8 cellular contexts compared by ENCODE assay signal in genomic region chr22:43151251-43152000, GRCh38. TPM values are rescaled to one million over a fixed set of nuclear protein-coding genes. Genes with fewer than 3 reads are reported as not detected.
A peak's percentile ranks its signal among the peaks of the same experiment; 100 is the strongest.
DNase-seq lines count a peak whose midpoint lies in the region; ATAC-seq and TF ChIP-seq lines count a peak whose summit lies in the region.

TSPO (plus strand) TSS chr22:43151559; CDS start chr22:43159239, 7,680 bp downstream.

- H3K4me1 ChIP-seq in SJCRH30 (peaks cover 18% of the 10 kb centered on the region), testis (peaks cover 13% of the 10 kb centered on the region)

- peak within 1 kb of the TSS; percentile 78 to 96 for H3K27ac Mint-ChIP-seq in activated naive CD4-positive, alpha-beta T cell treated with anti-CD3 and anti-CD28 coated beads, Interleukin-2, amount 50 U/mL, for 72 hours

- 0 to 4% methylated on average over 10 to 73 of the region's 75 CpGs for WGBS in testis, 2 donors

- H3K36me3 Mint-ChIP-seq in activated naive CD4-positive, alpha-beta T cell treated with anti-CD3 and anti-CD28 coated beads, Interleukin-2, amount 50 U/mL, for 72 hours, result peaks cover 0 to 7% of the 10 kb centered on the region in 2 donors

- intact Hi-C loops in testis (cut with DNase I; ENCODE audit: low total_unique reads), result no loop called here

- ATAC-seq in GM19463 (IDR thresholded peaks at IDR 0.05; ENCODE audit: unreplicated experiment) (peak; percentile 36), HG03196 (IDR thresholded peaks at IDR 0.05; ENCODE audit: unreplicated experiment) (no peak)
- ATAC-seq in activated naive CD4-positive, alpha-beta T cell treated with anti-CD3 and anti-CD28 coated beads, Interleukin-2, amount 50 U/mL, for 72 hours, result peak; percentile 77 to 78

- CTCF ChIA-PET in AG04449 (lab: Yijun Ruan, JAX), result interaction anchor here (0.8 kb wide), 1 partner anchor 36 kb away, joined by 3 read pairs; no protein-coding TSS in a partner anchor

- no peaks in the 10 kb centered on the region for H3K9me3 Mint-ChIP-seq in activated naive CD4-positive, alpha-beta T cell treated with anti-CD3 and anti-CD28 coated beads, Interleukin-2, amount 50 U/mL, for 72 hours

- peak within 1 kb of the TSS; percentile 83 for H3K4me3 ChIP-seq in AG04449 (ENCODE audit: low read depth, low read length)
- H3K4me3 ChIP-seq in SJCRH30, result peak within 1 kb of the TSS; percentile 35
- peak within 1 kb of the TSS; percentile 64 to 81 for H3K4me3 ChIP-seq in testis

- H3K27me3 ChIP-seq in SJCRH30, result peaks cover 4% of the 10 kb centered on the region; the same call in 1 of the 2 replicates
- H3K27me3 ChIP-seq in testis, result no peaks in the 10 kb centered on the region

- DNase-seq in AG04449 (ENCODE audit: low read depth, low spot score) (no peak), SJCRH30 (no peak), glomerular visceral epithelial cell (ENCODE audit: extremely low spot score) (peak; percentile 59), occipital lobe (lab: John Stamatoyannopoulos, UW) (peak; percentile 61), testis (peak; percentile 77)
- DNase-seq in activated naive CD4-positive, alpha-beta T cell treated with anti-CD3 and anti-CD28 coated beads, Interleukin-2, amount 50 U/mL, for 72 hours (ENCODE audit: low spot score in 2 of 2), result peak; percentile 67 to 69

- H3K36me3 ChIP-seq in SJCRH30 (no peaks in the 10 kb centered on the region), testis (ENCODE audit: low read depth, missing control alignments) (no peaks in the 10 kb centered on the region)

- H3K27ac ChIP-seq in SJCRH30 (no peak within 1 kb of the TSS), testis (peak within 1 kb of the TSS; percentile 59 to 63)

- TF ChIP-seq POLR2A in testis (IDR thresholded peaks at IDR 0.05), result no peak

- POLR2A ChIA-PET in AG04449 (lab: Yijun Ruan, JAX), result interaction anchor here (1.0 to 1.3 kb wide), 2 partner anchors 13 to 17 kb away, joined by 3 to 5 read pairs; no protein-coding TSS in a partner anchor

- no peaks in the 10 kb centered on the region for H3K9me3 ChIP-seq in SJCRH30 (replicated peaks)
- H3K9me3 ChIP-seq in testis, result no peaks in the 10 kb centered on the region

- no peak for TF ChIP-seq CTCF in AG04449 (IDR thresholded peaks at IDR 0.05; ENCODE audit: insufficient read depth, low read length, missing control alignments)
- no peak for TF ChIP-seq CTCF in testis (IDR thresholded peaks at IDR 0.05)

RNA-seq across cellular contexts. Expression of gene TSPO, which starts in this region (rescaled TPM):
- total RNA-seq in SJCRH30 (2014; rRNA removed; shearing (Covaris generic)), result 0.89 and 1.9 TPM in 2 replicates
- 100 to 1,000 TPM; 145 to 159 TPM for total RNA-seq in activated naive CD4-positive, alpha-beta T cell treated with anti-CD3 and anti-CD28 coated beads, Interleukin-2, amount 50 U/mL, for 72 hours
- total RNA-seq in occipital lobe (51.5 TPM), testis (10 to 100 TPM; 68.7 to 92.5 TPM)
- 42.8 TPM for polyA plus RNA-seq in testis (ENCODE audit: insufficient read depth, low read depth, low replicate concordance)

Comparison
In these comparisons a context has a peak if more than half of its experiments do, and no peak if none do; other contexts are left out.
1. RNA of gene TSPO (total RNA-seq): 145 to 159 TPM in activated naive CD4-positive, alpha-beta T cell treated with anti-CD3 and anti-CD28 coated beads, Interleukin-2, amount 50 U/mL, for 72 hours, 68.7 to 92.5 TPM in testis and 51.5 TPM in occipital lobe (single experiment); 0.89 to 1.9 TPM in SJCRH30; every median in the first group is over 10 times any median in the second.
2. DNase-seq: peak in activated naive CD4-positive, alpha-beta T cell treated with anti-CD3 and anti-CD28 coated beads, Interleukin-2, amount 50 U/mL, for 72 hours (2 of 2), glomerular visceral epithelial cell (single experiment), occipital lobe (single experiment) and testis (single experiment); none in AG04449 (single experiment) and SJCRH30 (0 of 2).
3. Peak in every context shown above with its lines, with median percentiles within 50 percentile points of each other: H3K4me3 ChIP-seq.